8 cellular contexts compared by ENCODE assay signal in the genomic region with DNA sequence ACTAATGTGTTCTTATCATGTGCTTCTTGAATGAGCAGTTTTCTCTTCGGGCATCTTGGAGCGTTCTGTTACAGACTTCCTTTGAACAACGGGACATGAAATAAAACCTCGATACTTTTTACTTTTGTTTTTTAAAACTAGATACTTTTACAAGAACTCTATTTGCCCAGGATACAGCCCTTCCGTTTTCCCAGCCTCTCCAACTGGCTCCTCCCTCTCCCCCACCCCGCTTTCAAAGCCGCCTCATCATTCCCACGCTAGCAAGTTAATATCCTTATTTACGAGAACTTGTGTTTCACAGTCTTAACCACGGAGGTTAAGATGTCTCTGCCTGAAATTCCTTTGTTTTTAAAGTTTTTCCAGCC. TPM values are rescaled to one million over a fixed set of nuclear protein-coding genes. Genes with fewer than 3 reads are reported as not detected.
DNase-seq lines count a peak whose midpoint lies in the region; ATAC-seq, FAIRE-seq and TF ChIP-seq lines count a peak whose summit lies in the region.

No MANE protein-coding gene starts in this region.

- FAIRE-seq in K562 (lab: Jason Lieb, UNC) = peak; percentile 29

- H3K9ac ChIP-seq in K562 (ENCODE audit: insufficient read depth in 1 of 2, low read depth in 2 of 2, low read length in 2 of 2) = no peak overlapping the region

- H3K36me3 Mint-ChIP-seq in activated naive CD4-positive, alpha-beta T cell treated with anti-CD3 and anti-CD28 coated beads, Interleukin-2, amount 10 ng/mL, durations not matched to agents 7 days and 5 days = no peaks in the 10 kb centered on the region
- H3K36me3 Mint-ChIP-seq in stimulated activated effector memory CD8-positive, alpha-beta T cell treated with anti-CD3 and anti-CD28 coated beads, Interleukin-12 subunit alpha, Interleukin-12 subunit beta, amount 100 ng/mL, for 72 hours = peaks cover 8% of the 10 kb centered on the region

- ATAC-seq in HG02870 (IDR thresholded peaks at IDR 0.05; ENCODE audit: unreplicated experiment) (peak; percentile 10), K562 (peak; percentile 63)
- ATAC-seq in stimulated activated effector memory CD8-positive, alpha-beta T cell treated with anti-CD3 and anti-CD28 coated beads, Interleukin-12 subunit alpha, Interleukin-12 subunit beta, amount 100 ng/mL, for 72 hours = peak; percentile 3

- peak overlapping the region; percentile 76 for H3K4me3 Mint-ChIP-seq in activated naive CD4-positive, alpha-beta T cell treated with anti-CD3 and anti-CD28 coated beads, Interleukin-2, amount 10 ng/mL, durations not matched to agents 7 days and 5 days
- peak overlapping the region; percentile 77 for H3K4me3 Mint-ChIP-seq in stimulated activated effector memory CD8-positive, alpha-beta T cell treated with anti-CD3 and anti-CD28 coated beads, Interleukin-12 subunit alpha, Interleukin-12 subunit beta, amount 100 ng/mL, for 72 hours

- H3K27ac ChIP-seq in K562 (ENCODE audit: extremely low read depth, low read depth, low read length) = no peak overlapping the region

- 1% methylated on average over 10 of the region's 10 CpGs for WGBS in K562 (ENCODE audit: insufficient coverage, low coverage, missing lambda C conversion rate)

- TF ChIP-seq POLR2A in K562 (conservative IDR thresholded peaks at IDR 0.05) = no peak

- peaks cover 11% of the 10 kb centered on the region for H3K4me1 Mint-ChIP-seq in activated naive CD4-positive, alpha-beta T cell treated with anti-CD3 and anti-CD28 coated beads, Interleukin-2, amount 10 ng/mL, durations not matched to agents 7 days and 5 days
- no peaks in the 10 kb centered on the region for H3K4me1 Mint-ChIP-seq in stimulated activated effector memory CD8-positive, alpha-beta T cell treated with anti-CD3 and anti-CD28 coated beads, Interleukin-12 subunit alpha, Interleukin-12 subunit beta, amount 100 ng/mL, for 72 hours

- DNase-seq in activated naive CD4-positive, alpha-beta T cell treated with anti-CD3 and anti-CD28 coated beads, Interleukin-2, amount 10 ng/mL, durations not matched to agents 7 days and 5 days = no peak
- no peak for DNase-seq in activated naive CD4-positive, alpha-beta T cell treated with Interleukin-2 at 50 U/mL for 16 hours
- peak; percentile 81 for DNase-seq in NCI-H69 (lab: John Stamatoyannopoulos, UW)
- DNase-seq in K562 (ENCODE audit: extremely low read depth in 1 of 4, low spot score in 3 of 4) = no peak
- peak; percentile 68 for DNase-seq in inferior parietal cortex (ENCODE audit: extremely low spot score)
- DNase-seq in stimulated activated effector memory CD8-positive, alpha-beta T cell treated with anti-CD3 and anti-CD28 coated beads, Interleukin-12 subunit alpha, Interleukin-12 subunit beta, amount 100 ng/mL, for 72 hours (ENCODE audit: low spot score in 2 of 2) = no peak
- no peak for DNase-seq in activated CD8-positive, alpha-beta memory T cell treated with anti-CD3 and anti-CD28 coated beads for 24 hours

- TF ChIP-seq RAD21 in K562 (CRISPR knock-in tag; conservative IDR thresholded peaks at IDR 0.05 in 1 of 2, IDR thresholded peaks at IDR 0.05 in 1 of 2) = no peak

- H3K36me3 ChIP-seq in K562 (ENCODE audit: control insufficient read depth, insufficient read depth, low read length) = no peaks in the 10 kb centered on the region

- POLR2A ChIA-PET in K562 (lab: Yijun Ruan, JAX) = interaction anchor here (0.5 to 1.1 kb wide), 4 partner anchors 13 to 86 kb away, joined by 3 read pairs; no protein-coding TSS in a partner anchor

- peak overlapping the region; percentile 89 for H3K4me3 ChIP-seq in K562

- H3K4me2 ChIP-seq in K562 (ENCODE audit: insufficient read depth, low read length) = peak overlapping the region; percentile 95

- H3K9me3 ChIP-seq in K562 (replicated peaks; ENCODE audit: control insufficient read depth, insufficient read depth, low read depth, low read length) = no peaks in the 10 kb centered on the region

- intact Hi-C loops in K562 (cut with micrococcal nuclease) = loop anchor here (5.0 kb wide), 1 partner anchor 65 kb away; the partner anchor contains the start of gene SLC35A1

- H3K79me2 ChIP-seq in K562 (ENCODE audit: control insufficient read depth, insufficient read depth, low read length) = no peaks in the 10 kb centered on the region

- BruUV-seq in K562 (replicated peaks; lab: Mats Ljungman, UMichigan) = no TSS peak

- no peaks in the 10 kb centered on the region for H4K20me1 ChIP-seq in K562 (replicated peaks; ENCODE audit: control insufficient read depth, insufficient read depth, low read length)

- in situ Hi-C loops in K562 (cut with MboI) = no loop called here

- CTCF ChIA-PET in activated naive CD4-positive, alpha-beta T cell treated with anti-CD3 and anti-CD28 coated beads, Interleukin-2, amount 10 ng/mL, durations not matched to agents 7 days and 5 days (lab: Charles Lee) = interaction anchor here (1.4 to 1.7 kb wide), 2 partner anchors 8 to 14 kb away, joined by 4 to 7 read pairs; no protein-coding TSS in a partner anchor
- CTCF ChIA-PET in K562 (lab: Yijun Ruan, JAX; ENCODE audit: low intra/inter-chr PET ratio) = interaction anchor here (0.6 kb wide), 1 partner anchor 66 kb away, joined by 3 read pairs; no protein-coding TSS in a partner anchor

- H2AFZ ChIP-seq in K562 (ENCODE audit: low read depth, low read length) = peak overlapping the region; percentile 98

- H3K9me3 Mint-ChIP-seq in activated naive CD4-positive, alpha-beta T cell treated with anti-CD3 and anti-CD28 coated beads, Interleukin-2, amount 10 ng/mL, durations not matched to agents 7 days and 5 days = no peaks in the 10 kb centered on the region
- no peaks in the 10 kb centered on the region for H3K9me3 Mint-ChIP-seq in stimulated activated effector memory CD8-positive, alpha-beta T cell treated with anti-CD3 and anti-CD28 coated beads, Interleukin-12 subunit alpha, Interleukin-12 subunit beta, amount 100 ng/mL, for 72 hours

- no peak for TF ChIP-seq EP300 in K562 (IDR thresholded peaks at IDR 0.05; ENCODE audit: low read length)

- H3K4me1 ChIP-seq in K562 (replicated peaks in 1 of 2; ENCODE audit: control insufficient read depth in 2 of 2, insufficient read depth in 2 of 2, low read length in 2 of 2) = peaks cover 0 to 4% of the 10 kb centered on the region in 2 experiments; a peak in 1 of 5 replicates

- no peak for TF ChIP-seq CTCF in K562 (IDR thresholded peaks at IDR 0.05 in 2 of 3, conservative IDR thresholded peaks at IDR 0.05 in 1 of 3; ENCODE audit: insufficient read depth in 2 of 3, low read depth in 1 of 3, low read length in 3 of 3)

- no peaks in the 10 kb centered on the region for H3K9me1 ChIP-seq in K562 (ENCODE audit: control insufficient read depth, insufficient read depth, low read length)

- H3K27me3 Mint-ChIP-seq in activated naive CD4-positive, alpha-beta T cell treated with anti-CD3 and anti-CD28 coated beads, Interleukin-2, amount 10 ng/mL, durations not matched to agents 7 days and 5 days = peaks cover 19% of the 10 kb centered on the region

- no peak overlapping the region for H3K27ac Mint-ChIP-seq in activated naive CD4-positive, alpha-beta T cell treated with anti-CD3 and anti-CD28 coated beads, Interleukin-2, amount 10 ng/mL, durations not matched to agents 7 days and 5 days
- no peak overlapping the region for H3K27ac Mint-ChIP-seq in stimulated activated effector memory CD8-positive, alpha-beta T cell treated with anti-CD3 and anti-CD28 coated beads, Interleukin-12 subunit alpha, Interleukin-12 subunit beta, amount 100 ng/mL, for 72 hours

- H3K27me3 ChIP-seq in K562 (ENCODE audit: control insufficient read depth in 2 of 2, insufficient read depth in 2 of 2, low read length in 2 of 2) = no peaks in the 10 kb centered on the region; a peak in 1 of 5 replicates

TF ChIP-seq in K562, 482 proteins besides CTCF, POLR2A, EP300 and RAD21:
- TF ChIP-seq NFE2 (IDR thresholded peaks at IDR 0.05; ENCODE audit: low read depth) (0 out of 2 replicates have a peak, but pooled peaks have one; percentile 12), ZBTB7A (IDR thresholded peaks at IDR 0.05; ENCODE audit: borderline replicate concordance, control insufficient read depth, low read depth, low read length) (0 out of 2 replicates have a peak, but pooled peaks have one; percentile 24), BRCA1 (IDR thresholded peaks at IDR 0.05) (no peak), BRCA1 (CRISPR knock-in tag; IDR thresholded peaks at IDR 0.05) (no peak)

RNA-seq across cellular contexts. Expression of gene CFAP206, which starts 0.3 kb away (rescaled TPM):
- 0.23 and 0.46 TPM in 2 replicates for total RNA-seq in K562 (2011; cell fraction: chromatin; rRNA removed; ENCODE audit: low replicate concordance)
- total RNA-seq in K562 (2011; cell fraction: nucleolus; rRNA removed) = 0.17 TPM in 1 of 2 replicates, not detected in the other
- not detected in 2 replicates for total RNA-seq in K562 (2011; cell fraction: nucleoplasm; rRNA removed)
- total RNA-seq in K562 (2014; rRNA removed) (0.41 TPM in 1 of 2 replicates, not detected in the other), K562 (2014; rRNA removed; fragmentation: Illumina TruSeq; extraction: Trizol) (0.07 TPM in 1 of 2 replicates, not detected in the other), K562 (2015; rRNA removed; fragmentation: Illumina TruSeq; extraction: Trizol) (0.18 and 0.19 TPM in 2 replicates), K562 (2021) (not detected in 2 replicates)
- polyA plus RNA-seq in K562 (2011; rRNA removed) (0.09 and 0.31 TPM in 2 replicates), K562 (2014; fragmentation: Illumina TruSeq; extraction: Trizol) (0.06 and 0.17 TPM in 2 replicates), K562 (2014; fragmentation: Nextera tagmentation; extraction: Ambion mirVana) (under 1 TPM; 0.13 to 0.18 TPM), K562 (2014; rRNA removed) (0.09 and 0.33 TPM in 2 replicates)
- 0.03 and 0.06 TPM in 2 replicates for polyA plus RNA-seq in K562 (2011; cell fraction: cytosol; rRNA removed)
- 0.13 TPM in 1 of 2 replicates, not detected in the other for polyA plus RNA-seq in K562 (2011; cell fraction: nucleus; rRNA removed)
- 0.09 TPM in 1 of 2 replicates, not detected in the other for polyA plus RNA-seq in K562 (2012)
- 0.42 TPM in 1 of 2 replicates, not detected in the other for polyA minus RNA-seq in K562 (2011; rRNA and poly(A)+ RNA removed)
- not detected in 2 replicates for polyA minus RNA-seq in K562 (2011; cell fraction: cytosol; rRNA and poly(A)+ RNA removed)
- 0.13 TPM in 1 of 2 replicates, not detected in the other for polyA minus RNA-seq in K562 (2011; cell fraction: nucleus; rRNA and poly(A)+ RNA removed)

Comparison
In these comparisons a context has a peak if more than half of its experiments do, and no peak if none do; other contexts are left out.
1. DNase-seq: peak in NCI-H69 (single experiment) and inferior parietal cortex (single experiment); none in activated naive CD4-positive, alpha-beta T cell treated with anti-CD3 and anti-CD28 coated beads, Interleukin-2, amount 10 ng/mL, durations not matched to agents 7 days and 5 days (single experiment), activated naive CD4-positive, alpha-beta T cell treated with Interleukin-2 at 50 U/mL for 16 hours (single experiment), K562 (0 of 4), stimulated activated effector memory CD8-positive, alpha-beta T cell treated with anti-CD3 and anti-CD28 coated beads, Interleukin-12 subunit alpha, Interleukin-12 subunit beta, amount 100 ng/mL, for 72 hours (0 of 2) and activated CD8-positive, alpha-beta memory T cell treated with anti-CD3 and anti-CD28 coated beads for 24 hours (single experiment).
2. ATAC-seq: peak in every context shown above with its lines; median percentile 63 in K562; 10 in HG02870; 3 in stimulated activated effector memory CD8-positive, alpha-beta T cell treated with anti-CD3 and anti-CD28 coated beads, Interleukin-12 subunit alpha, Interleukin-12 subunit beta, amount 100 ng/mL, for 72 hours.